In the genomic region with DNA sequence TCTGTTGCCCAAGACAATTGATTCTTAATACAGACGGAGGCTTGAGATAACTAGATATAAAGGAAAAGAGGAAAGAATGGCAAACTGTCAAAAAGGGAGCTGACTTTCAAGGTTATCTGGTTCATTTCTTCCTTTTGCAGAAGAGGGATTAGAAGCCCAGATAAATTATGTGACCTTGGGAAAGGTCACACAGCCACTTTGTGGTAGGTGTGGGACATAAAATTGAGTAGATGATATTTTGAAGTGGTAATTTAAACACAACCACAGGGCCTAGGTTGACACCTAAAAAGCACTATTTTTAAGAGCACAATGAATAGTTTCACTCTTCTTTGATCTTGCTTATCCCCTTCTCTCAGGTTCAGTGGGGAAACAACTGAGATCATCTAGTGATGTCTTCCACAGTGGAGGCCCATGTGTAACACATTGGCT, we compare ENCODE assay signal across 9 cellular contexts.
DNase-seq lines count a peak whose midpoint lies in the region; ATAC-seq and TF ChIP-seq lines count a peak whose summit lies in the region.
"Had no signal": no experiment of that assay in that cellular context is flagged by ENCODE, and none has a peak within 500 bp of the region (broad histone marks: within the 10 kb centered on the region; RNA-seq: fewer than 3 reads in every experiment).

No MANE protein-coding gene starts in this region.

- no peak for DNase-seq in effector memory CD4-positive, alpha-beta T cell
- DNase-seq in caudate nucleus (lab: John Stamatoyannopoulos, UW) (no peak), SW480 (ENCODE audit: low spot score) (no peak), NCI-H2029 treated with DMSO at 0.1 percent for 48 hours (lab: John Stamatoyannopoulos, UW) (no peak), CD1c-positive myeloid dendritic cell (ENCODE audit: extremely low spot score) (no peak)

- H3K27ac ChIP-seq in KMS-11 (peak overlapping the region; percentile 91), caudate nucleus (ENCODE audit: low read depth, low read length) (no peak overlapping the region)
- peak overlapping the region; percentile 56 for H3K27ac ChIP-seq in effector memory CD4-positive, alpha-beta T cell (ENCODE audit: insufficient read depth, low read length, poor library complexity, severe bottlenecking)

- H3K4me2 ChIP-seq in KMS-11, result peak overlapping the region; percentile 85

- TF ChIP-seq CTCF in KMS-11 (conservative IDR thresholded peaks at IDR 0.05; ENCODE audit: low read depth, low read length), result no peak; the same call in 1 of the 2 replicates

- H2AFZ ChIP-seq in KMS-11 (ENCODE audit: low read depth), result peak overlapping the region; percentile 53; the same call in 1 of the 2 replicates

- ATAC-seq in GM21390 (IDR thresholded peaks at IDR 0.05; ENCODE audit: unreplicated experiment), result peak; percentile 36
- ATAC-seq: Panc1 had no signal

- no peaks in the 10 kb centered on the region for H3K79me2 ChIP-seq in KMS-11 (ENCODE audit: insufficient read depth, low read depth)

- H3K36me3 ChIP-seq in KMS-11 (ENCODE audit: insufficient read depth), result no peaks in the 10 kb centered on the region
- no peaks in the 10 kb centered on the region for H3K36me3 ChIP-seq in effector memory CD4-positive, alpha-beta T cell (ENCODE audit: control insufficient read depth, insufficient read depth, low read length)

- H3K9me3 ChIP-seq in effector memory CD4-positive, alpha-beta T cell (ENCODE audit: control insufficient read depth, low read length), result no peaks in the 10 kb centered on the region

- peak overlapping the region; percentile 45; the same call in 1 of the 2 replicates for H3K4me3 ChIP-seq in GM08714 (ENCODE audit: low read length)
- no peak overlapping the region for H3K4me3 ChIP-seq in KMS-11 (IDR thresholded peaks at IDR 0.05; ENCODE audit: insufficient read depth, low read depth, low read length)
- H3K4me3 ChIP-seq in effector memory CD4-positive, alpha-beta T cell (ENCODE audit: insufficient read depth, low read depth, low read length, poor library complexity, severe bottlenecking), result peak overlapping the region; percentile 38

- H3K27me3 ChIP-seq in KMS-11 (ENCODE audit: insufficient read depth, low read depth), result no peaks in the 10 kb centered on the region
- no peaks in the 10 kb centered on the region for H3K27me3 ChIP-seq in effector memory CD4-positive, alpha-beta T cell (replicated peaks; ENCODE audit: control insufficient read depth, insufficient read depth, low read length, poor library complexity, severe bottlenecking)

- H3K9ac ChIP-seq in KMS-11, result peak overlapping the region; percentile 50; the same call in 1 of the 2 replicates

- no peaks in the 10 kb centered on the region for H4K20me1 ChIP-seq in KMS-11 (ENCODE audit: insufficient read depth)

- H3K4me1 ChIP-seq in KMS-11 (ENCODE audit: low read depth, poor library complexity, severe bottlenecking), result peaks cover 71% of the 10 kb centered on the region
- H3K4me1 ChIP-seq in effector memory CD4-positive, alpha-beta T cell (ENCODE audit: control insufficient read depth, insufficient read depth, low read length, poor library complexity, severe bottlenecking), result peaks cover 46% of the 10 kb centered on the region
